In the genomic region with DNA sequence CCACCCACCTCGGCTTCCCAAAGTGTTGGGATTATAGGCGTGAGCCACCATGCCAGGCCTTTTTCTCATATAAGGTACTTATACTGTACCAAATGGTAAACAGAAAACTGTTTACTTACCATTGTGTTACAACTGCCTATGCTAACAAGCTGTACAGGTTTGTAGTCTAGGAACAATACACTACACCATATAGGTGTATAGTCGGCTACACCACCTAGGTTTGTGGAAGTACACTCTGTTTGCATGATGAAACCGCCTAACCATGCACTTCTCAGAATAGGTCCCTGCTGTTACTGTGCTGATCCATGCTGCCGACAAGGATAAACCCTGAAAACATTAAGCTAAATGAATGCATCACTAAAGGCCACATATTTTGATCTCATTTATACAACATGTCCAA, we compare ENCODE assay signal across 18 cellular contexts.
"Had no signal": no experiment of that assay in that cellular context is flagged by ENCODE, and none has a peak within 500 bp of the region (broad histone marks: within the 10 kb centered on the region; RNA-seq: fewer than 3 reads in every experiment).

No MANE protein-coding gene starts in this region.

- DNase-seq: activated CD4-positive, alpha-beta T cell treated with anti-CD3 and anti-CD28 coated beads, Interleukin-2, amount 10 ng/mL, durations not matched to agents 24 days and 14 days; aorta; cerebellar nuclear complex; effector CD8-positive, alpha-beta T cell; foreskin keratinocyte; glutamatergic neuron; hypothalamus; mesenchymal stem cell; nucleus accumbens; posterior cingulate gyrus; retina; stimulated activated CD4-positive, alpha-beta T cell treated with anti-CD3 and anti-CD28 coated beads, Interleukin-12 subunit alpha, Interleukin-12 subunit beta, amount 100 ng/mL, for 4 hours; stimulated activated CD4-positive, alpha-beta T cell treated with anti-CD3 and anti-CD28 coated beads, Interleukin-2, amount 100 ng/mL, for 24 hours; T-helper 2 cell; upper lobe of right lung had no signal

- H3K4me3 ChIP-seq: thoracic aorta, upper lobe of right lung had no signal

- H3K4me3 Mint-ChIP-seq: activated CD4-positive, alpha-beta T cell treated with anti-CD3 and anti-CD28 coated beads, Interleukin-2, amount 10 ng/mL, durations not matched to agents 24 days and 14 days; nephron had no signal

- H3K4me1 Mint-ChIP-seq: activated CD4-positive, alpha-beta T cell treated with anti-CD3 and anti-CD28 coated beads, Interleukin-2, amount 10 ng/mL, durations not matched to agents 24 days and 14 days; nephron had no signal

- H3K27me3 Mint-ChIP-seq: activated CD4-positive, alpha-beta T cell treated with anti-CD3 and anti-CD28 coated beads, Interleukin-2, amount 10 ng/mL, durations not matched to agents 24 days and 14 days had no signal

- H3K27ac Mint-ChIP-seq: activated CD4-positive, alpha-beta T cell treated with anti-CD3 and anti-CD28 coated beads, Interleukin-2, amount 10 ng/mL, durations not matched to agents 24 days and 14 days; nephron had no signal

- H3K9me3 ChIP-seq: thoracic aorta, upper lobe of right lung had no signal

- ATAC-seq: foreskin keratinocyte, upper lobe of right lung had no signal

- H3K9me3 Mint-ChIP-seq: activated CD4-positive, alpha-beta T cell treated with anti-CD3 and anti-CD28 coated beads, Interleukin-2, amount 10 ng/mL, durations not matched to agents 24 days and 14 days; activated T-helper 2 cell treated with anti-CD3 and anti-CD28 coated beads, Interferon-gamma antibody, Interleukin-2, Interleukin-4, amounts not matched to agents 10 μg/mL and 5 μg/mL and 100 μg/mL, durations not matched to agents 14 hours and 24 hours and 36 hours; nephron had no signal

- H3K4me1 ChIP-seq: foreskin keratinocyte, upper lobe of right lung had no signal

- H3K27ac ChIP-seq: foreskin keratinocyte, thoracic aorta, upper lobe of right lung had no signal

- H3K27me3 ChIP-seq: foreskin keratinocyte, upper lobe of right lung had no signal
